In the genomic region with DNA sequence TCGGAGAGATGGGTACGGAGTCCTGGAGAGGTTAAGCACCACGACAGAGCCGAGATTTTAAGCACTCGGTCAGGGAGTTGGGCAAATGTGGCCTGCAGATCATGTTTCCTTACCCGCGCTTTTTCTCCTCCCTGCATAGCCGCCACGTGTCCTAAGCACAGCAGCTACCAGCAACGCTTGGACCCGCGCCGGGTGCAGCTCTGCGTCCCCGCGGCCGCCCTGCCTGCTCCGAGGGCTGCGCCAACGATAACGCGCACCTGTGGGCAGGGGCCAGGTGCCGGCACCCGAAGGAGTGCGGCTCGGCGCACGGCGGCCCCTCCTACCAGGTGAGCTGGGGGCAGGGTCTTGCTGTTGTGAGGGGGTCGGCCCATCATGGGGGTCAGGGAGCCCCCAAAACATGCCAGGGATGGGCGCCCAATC, we compare ENCODE assay signal across 8 cellular contexts.
DNase-seq lines count a peak whose midpoint lies in the region; ATAC-seq lines count a peak whose summit lies in the region.

No MANE protein-coding gene starts in this region.

- no peak overlapping the region for H3K27ac Mint-ChIP-seq in stimulated activated memory B cell treated with anti-CD40 and anti-IgM and Interleukin-4, amounts not matched to agents 10 μg/mL and 1 μg/mL and 100 μg/mL, for 72 hours

- H3K27me3 Mint-ChIP-seq in stimulated activated memory B cell treated with anti-CD40 and anti-IgM and Interleukin-4, amounts not matched to agents 10 μg/mL and 1 μg/mL and 100 μg/mL, for 72 hours, result peaks cover 3% of the 10 kb centered on the region

- peaks cover 33% of the 10 kb centered on the region for H3K4me1 Mint-ChIP-seq in stimulated activated memory B cell treated with anti-CD40 and anti-IgM and Interleukin-4, amounts not matched to agents 10 μg/mL and 1 μg/mL and 100 μg/mL, for 72 hours

- H3K4me3 ChIP-seq in iPS-15b (ENCODE audit: low read depth, low read length), result peak overlapping the region; percentile 39

- no peak for ATAC-seq in stimulated activated memory B cell treated with anti-CD40 and anti-IgM and Interleukin-4, amounts not matched to agents 10 μg/mL and 1 μg/mL and 100 μg/mL, for 72 hours

- peak overlapping the region; percentile 15 for H3K4me3 Mint-ChIP-seq in stimulated activated memory B cell treated with anti-CD40 and anti-IgM and Interleukin-4, amounts not matched to agents 10 μg/mL and 1 μg/mL and 100 μg/mL, for 72 hours

- no peak overlapping the region for H3K9ac ChIP-seq in iPS-15b (ENCODE audit: low read depth, low read length)

- no peaks in the 10 kb centered on the region for H3K9me3 ChIP-seq in iPS-15b (ENCODE audit: control insufficient read depth, insufficient read depth, low read length)

- no peaks in the 10 kb centered on the region for H3K4me1 ChIP-seq in iPS-15b (ENCODE audit: control insufficient read depth, insufficient read depth, low read length)

- no peaks in the 10 kb centered on the region for H3K9me3 Mint-ChIP-seq in stimulated activated memory B cell treated with anti-CD40 and anti-IgM and Interleukin-4, amounts not matched to agents 10 μg/mL and 1 μg/mL and 100 μg/mL, for 72 hours

- H3K36me3 ChIP-seq in iPS-15b (ENCODE audit: control insufficient read depth, insufficient read depth, low read length), result no peaks in the 10 kb centered on the region

- no peaks in the 10 kb centered on the region for H3K27me3 ChIP-seq in iPS-15b (ENCODE audit: control insufficient read depth, insufficient read depth, low read length)

- no peaks in the 10 kb centered on the region for H3K36me3 Mint-ChIP-seq in stimulated activated memory B cell treated with anti-CD40 and anti-IgM and Interleukin-4, amounts not matched to agents 10 μg/mL and 1 μg/mL and 100 μg/mL, for 72 hours

- DNase-seq in NCI-H1417 (lab: John Stamatoyannopoulos, UW) (peak in 2 of 3 experiments; percentile 74 to 88), NCI-H1417 treated with DMSO at 0.1 percent for 48 hours (lab: John Stamatoyannopoulos, UW) (no peak), RPMI8226 (peak; percentile 31), SW480 (ENCODE audit: low spot score) (no peak), SW 1271 (lab: John Stamatoyannopoulos, UW) (no peak), OCI-M1 (lab: John Stamatoyannopoulos, UW) (no peak)

Comparison
In these comparisons a context has a peak if more than half of its experiments do, and no peak if none do; other contexts are left out.
1. DNase-seq: peak in NCI-H1417 (2 of 3) and RPMI8226 (single experiment); none in NCI-H1417 treated with DMSO at 0.1 percent for 48 hours (single experiment), SW480 (single experiment), SW 1271 (0 of 2) and OCI-M1 (single experiment).